14 cellular contexts compared by ENCODE assay signal in the genomic region with DNA sequence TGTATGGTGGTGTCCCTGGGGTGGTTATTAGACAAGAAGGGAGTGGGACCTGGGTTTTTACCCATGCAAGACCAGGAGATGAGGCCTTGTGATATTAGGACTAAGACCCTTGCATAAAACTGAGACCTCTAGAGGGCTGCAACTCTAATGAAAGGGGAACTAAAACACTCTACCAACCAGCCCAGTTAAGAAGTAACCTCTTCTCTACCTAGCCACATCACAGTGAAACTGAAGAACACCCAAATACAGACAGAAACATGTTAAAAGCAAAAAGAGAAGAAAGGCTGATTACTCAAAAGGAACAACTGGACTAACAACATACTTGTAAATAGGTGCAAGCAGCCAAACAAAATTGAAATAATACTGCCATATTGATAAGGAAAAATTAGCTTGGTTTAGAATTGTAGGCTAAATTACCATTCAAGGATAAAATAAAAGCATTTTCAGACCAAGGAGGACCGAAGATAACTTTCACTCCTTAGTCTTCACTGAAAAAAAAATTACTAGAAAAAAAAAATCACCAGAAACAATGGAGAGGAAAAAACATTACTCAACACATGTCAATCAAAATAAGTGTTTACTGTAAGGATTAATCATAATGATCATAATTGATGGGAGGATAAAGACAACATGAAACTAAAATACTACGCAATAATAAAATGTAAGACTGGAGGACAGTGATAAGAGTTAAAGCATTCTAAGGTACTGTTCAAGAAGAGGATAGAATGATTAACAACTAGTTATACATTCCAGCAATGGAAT. TPM values are rescaled to one million over a fixed set of nuclear protein-coding genes. Genes with fewer than 3 reads are reported as not detected.
A peak's percentile ranks its signal among the peaks of the same experiment; 100 is the strongest.
DNase-seq lines count a peak whose midpoint lies in the region; ATAC-seq and TF ChIP-seq lines count a peak whose summit lies in the region.
"Had no signal": no experiment of that assay in that cellular context is flagged by ENCODE, and none has a peak within 500 bp of the region (broad histone marks: within the 10 kb centered on the region; RNA-seq: fewer than 3 reads in every experiment).

No MANE protein-coding gene starts in this region.

- no peak overlapping the region for H3K4me3 Mint-ChIP-seq in activated T-helper 17 cell treated with anti-CD3 and anti-CD28 coated beads, Interleukin-2, amount 50 U/mL, for 72 hours

- no peak for TF ChIP-seq POLR2A in GM18505 (IDR thresholded peaks at IDR 0.05; ENCODE audit: borderline replicate concordance, extremely low read depth, insufficient read depth, insufficient read length)

- H3K36me3 ChIP-seq in psoas muscle (ENCODE audit: insufficient read depth in 1 of 2, low read depth in 1 of 2), result peaks cover 7 to 74% of the 10 kb centered on the region in 2 donors
- H3K36me3 ChIP-seq: uterus had no signal

- H3K4me3 ChIP-seq in psoas muscle, result no peak overlapping the region
- H3K4me3 ChIP-seq: gastrocnemius medialis, uterus had no signal

- no peaks in the 10 kb centered on the region for H3K9me3 Mint-ChIP-seq in activated T-helper 17 cell treated with anti-CD3 and anti-CD28 coated beads, Interleukin-2, amount 50 U/mL, for 72 hours

- no peak for TF ChIP-seq CTCF in psoas muscle (IDR thresholded peaks at IDR 0.05)

- peaks cover 31% of the 10 kb centered on the region for H3K4me1 Mint-ChIP-seq in activated T-helper 17 cell treated with anti-CD3 and anti-CD28 coated beads, Interleukin-2, amount 50 U/mL, for 72 hours

- no peaks in the 10 kb centered on the region for H3K27me3 ChIP-seq in psoas muscle (ENCODE audit: insufficient read depth in 3 of 3, low read length in 2 of 3)
- H3K27me3 ChIP-seq: brain microvascular endothelial cell, gastrocnemius medialis, uterus had no signal

- peak overlapping the region; percentile 2 for H3K27ac Mint-ChIP-seq in activated T-helper 17 cell treated with anti-CD3 and anti-CD28 coated beads, Interleukin-2, amount 50 U/mL, for 72 hours

- H3K4me1 ChIP-seq in psoas muscle, result no peaks in the 10 kb centered on the region
- H3K4me1 ChIP-seq: gastrocnemius medialis, uterus had no signal

- ATAC-seq in GM18505 (IDR thresholded peaks at IDR 0.05; ENCODE audit: unreplicated experiment), result peak; percentile 85
- peak; percentile 96 for ATAC-seq in GM19463 (IDR thresholded peaks at IDR 0.05; ENCODE audit: unreplicated experiment)
- peak; percentile 94 for ATAC-seq in HG02973 (IDR thresholded peaks at IDR 0.05; ENCODE audit: unreplicated experiment)
- ATAC-seq in activated T-helper 17 cell treated with anti-CD3 and anti-CD28 coated beads, Interleukin-2, amount 50 U/mL, for 72 hours (replicated peaks), result no peak
- no peak for ATAC-seq in psoas muscle
- ATAC-seq: gastrocnemius medialis had no signal

- DNase-seq in SKM-1 (lab: John Stamatoyannopoulos, UW; ENCODE audit: unreplicated experiment) (no peak), psoas muscle (no peak), NCI-H2107 treated with DMSO at 0.1 percent for 48 hours (lab: John Stamatoyannopoulos, UW; ENCODE audit: unreplicated experiment) (no peak), hepatic stellate cell (ENCODE audit: low spot score) (no peak)
- DNase-seq: brain microvascular endothelial cell, Caco-2, gastrocnemius medialis, Karpas-422, NCI-H526 treated with DMSO at 0.1 percent for 48 hours, uterus had no signal

- H3K36me3 Mint-ChIP-seq in activated T-helper 17 cell treated with anti-CD3 and anti-CD28 coated beads, Interleukin-2, amount 50 U/mL, for 72 hours (ENCODE audit: low read depth), result peaks cover 97% of the 10 kb centered on the region

- no peaks in the 10 kb centered on the region for H3K9me3 ChIP-seq in psoas muscle
- H3K9me3 ChIP-seq: Caco-2, gastrocnemius medialis, uterus had no signal

- no peak overlapping the region for H3K27ac ChIP-seq in psoas muscle
- H3K27ac ChIP-seq: brain microvascular endothelial cell, gastrocnemius medialis, uterus had no signal

- intact Hi-C loops in psoas muscle (cut with DNase I), result no loop called here

- WGBS in psoas muscle, 3 donors, result 94 to 99% (median 95%) methylated on average over 2 of the region's 2 CpGs

- H3K27me3 Mint-ChIP-seq in activated T-helper 17 cell treated with anti-CD3 and anti-CD28 coated beads, Interleukin-2, amount 50 U/mL, for 72 hours, result no peaks in the 10 kb centered on the region

RNA-seq across cellular contexts. Expression of a gene that starts 27.6 kb away (rescaled TPM):
- total RNA-seq in activated T-helper 17 cell treated with anti-CD3 and anti-CD28 coated beads, Interleukin-2, amount 50 U/mL, for 72 hours, result 10 to 100 TPM; 12.1 to 19.1 TPM
- 10 to 100 TPM in 2 of 4 donors, 1 to 10 TPM in 2; 8.3 to 11.6 (median 10.0) TPM for total RNA-seq in psoas muscle
- polyA plus RNA-seq in psoas muscle, result 10 to 100 TPM in 2 of 3 donors, 1 to 10 TPM in 1; 6.8 to 15.2 (median 14.3) TPM

Comparison
In these comparisons a context has a peak if more than half of its experiments do, and no peak if none do; other contexts are left out.
1. ATAC-seq: peak in GM18505 (single experiment), GM19463 (single experiment) and HG02973 (single experiment); none in activated T-helper 17 cell treated with anti-CD3 and anti-CD28 coated beads, Interleukin-2, amount 50 U/mL, for 72 hours (single experiment) and psoas muscle (0 of 4).